Comparison of ENCODE assay signal across 11 cellular contexts in genomic region chr5:157559301-157559700, GRCh38. TPM values are rescaled to one million over a fixed set of nuclear protein-coding genes. Genes with fewer than 3 reads are reported as not detected.
DNase-seq lines count a peak whose midpoint lies in the region; ATAC-seq and TF ChIP-seq lines count a peak whose summit lies in the region.
"Had no signal": no experiment of that assay in that cellular context is flagged by ENCODE, and none has a peak within 500 bp of the region (broad histone marks: within the 10 kb centered on the region; RNA-seq: fewer than 3 reads in every experiment).

No MANE protein-coding gene starts in this region.

- in situ Hi-C loops in brain microvascular endothelial cell (cut with HindIII; ENCODE audit: low pct_ligation_motif_present, low sequenced_read_pairs), result no loop called here

- H3K27ac ChIP-seq in brain microvascular endothelial cell, result peak overlapping the region; percentile 85

- ATAC-seq in left lobe of liver, result peak; percentile 60

- POLR2A ChIA-PET in AG04449 (lab: Yijun Ruan, JAX), result interaction anchor here (1.1 to 1.7 kb wide), 3 partner anchors 10 to 172 kb away, joined by 3 to 6 read pairs (median 5); partner anchors contain the start of gene THG1L

- peaks cover 75% of the 10 kb centered on the region for H3K36me3 ChIP-seq in brain microvascular endothelial cell (replicated peaks)
- H3K36me3 ChIP-seq: HAP-1 had no signal

- no peak overlapping the region for H3K4me3 ChIP-seq in AG04449 (ENCODE audit: low read depth, low read length)
- H3K4me3 ChIP-seq in HFF-Myc (replicated peaks; ENCODE audit: low read depth, low read length), result no peak overlapping the region
- H3K4me3 ChIP-seq in brain microvascular endothelial cell (ENCODE audit: low read depth, low read length), result no peak overlapping the region
- H3K4me3 ChIP-seq: HAP-1 had no signal

- no peaks in the 10 kb centered on the region for H3K27me3 ChIP-seq in brain microvascular endothelial cell (replicated peaks)

- CTCF ChIA-PET in AG04449 (lab: Yijun Ruan, JAX), result interaction anchor here (2.0 kb wide), 1 partner anchor 10 kb away, joined by 7 read pairs; no protein-coding TSS in a partner anchor

- TF ChIP-seq CTCF in AG04449 (IDR thresholded peaks at IDR 0.05; ENCODE audit: insufficient read depth, low read length, missing control alignments) (no peak), HFF-Myc (IDR thresholded peaks at IDR 0.05; ENCODE audit: low read depth, low read length, missing control alignments) (no peak), brain microvascular endothelial cell (IDR thresholded peaks at IDR 0.05; ENCODE audit: low read depth, low read length, missing control alignments) (no peak)

- DNase-seq in AG04449 (ENCODE audit: low read depth, low spot score) (peak; percentile 75), HFF-Myc (ENCODE audit: extremely low read depth, low read depth) (peak; percentile 65), brain microvascular endothelial cell (no peak), left lobe of liver (ENCODE audit: low spot score) (peak; percentile 83), KG1 (lab: John Stamatoyannopoulos, UW) (no peak), germinal center (ENCODE audit: low spot score) (no peak), foreskin melanocyte (no peak), anterior cingulate cortex (lab: John Stamatoyannopoulos, UW) (no peak)
- DNase-seq: immature natural killer cell, NCI-H146 had no signal

RNA-seq across cellular contexts. Expression of gene ADAM19, which starts 16.3 kb away (rescaled TPM):
- total RNA-seq in left lobe of liver, result 2.9 TPM

Comparison
In these comparisons a context has a peak if more than half of its experiments do, and no peak if none do; other contexts are left out.
1. DNase-seq: peak in AG04449 (single experiment), HFF-Myc (single experiment) and left lobe of liver (single experiment); none in brain microvascular endothelial cell (single experiment), KG1 (single experiment), germinal center (single experiment), foreskin melanocyte (single experiment) and anterior cingulate cortex (0 of 58).